Comparison of ENCODE assay signal across 8 cellular contexts in genomic region chr20:40689943-40690835, GRCh38. TPM values are rescaled to one million over a fixed set of nuclear protein-coding genes. Genes with fewer than 3 reads are reported as not detected.
A peak's percentile ranks its signal among the peaks of the same experiment; 100 is the strongest.
DNase-seq lines count a peak whose midpoint lies in the region; ATAC-seq and TF ChIP-seq lines count a peak whose summit lies in the region.

No MANE protein-coding gene starts in this region.

- WGBS in mesodermal cell (ENCODE audit: insufficient coverage in 2 of 2), 2 experiments = 0 to 1% methylated on average over 70 to 74 of the region's 84 CpGs

- H3K27ac ChIP-seq in mesodermal cell (ENCODE audit: low read depth, low read length, severe bottlenecking) = peak overlapping the region; percentile 91

- H3K9me3 ChIP-seq in mesodermal cell (ENCODE audit: control insufficient read depth, low read length) = no peaks in the 10 kb centered on the region

- peak; percentile 89 for TF ChIP-seq CTCF in endothelial cell (IDR thresholded peaks at IDR 0.05; ENCODE audit: unreplicated experiment)

- peak overlapping the region; percentile 52 for H3K4me3 Mint-ChIP-seq in activated CD8-positive, alpha-beta memory T cell treated with anti-CD3 and anti-CD28 coated beads, Interleukin-2, amount 10 ng/mL, durations not matched to agents 7 days and 5 days
- H3K4me3 Mint-ChIP-seq in endothelial cell (ENCODE audit: unreplicated experiment) = peak overlapping the region; percentile 90

- ATAC-seq in HG03159 (IDR thresholded peaks at IDR 0.05; ENCODE audit: unreplicated experiment) = peak; percentile 74
- ATAC-seq in activated CD8-positive, alpha-beta memory T cell treated with anti-CD3 and anti-CD28 coated beads, Interleukin-2, amount 10 ng/mL, durations not matched to agents 7 days and 5 days = peak; percentile 62

- CTCF ChIA-PET in activated CD8-positive, alpha-beta memory T cell treated with anti-CD3 and anti-CD28 coated beads, Interleukin-2, amount 10 ng/mL, durations not matched to agents 7 days and 5 days (lab: Charles Lee) = interaction anchor here (0.6 to 1.6 kb wide), 9 partner anchors 18 to 1744 kb away, joined by 3 to 12 read pairs (median 3); no protein-coding TSS in a partner anchor

- no peaks in the 10 kb centered on the region for H3K36me3 Mint-ChIP-seq in activated CD8-positive, alpha-beta memory T cell treated with anti-CD3 and anti-CD28 coated beads, Interleukin-2, amount 10 ng/mL, durations not matched to agents 7 days and 5 days
- H3K36me3 Mint-ChIP-seq in endothelial cell (ENCODE audit: low read depth, unreplicated experiment) = no peaks in the 10 kb centered on the region

- H3K4me3 ChIP-seq in mesodermal cell (ENCODE audit: extremely low read depth, insufficient read depth, low read length, poor library complexity, severe bottlenecking) = peak overlapping the region; percentile 45

- H3K9me3 Mint-ChIP-seq in activated CD8-positive, alpha-beta memory T cell treated with anti-CD3 and anti-CD28 coated beads, Interleukin-2, amount 10 ng/mL, durations not matched to agents 7 days and 5 days (ENCODE audit: low read depth) = no peaks in the 10 kb centered on the region
- no peaks in the 10 kb centered on the region for H3K9me3 Mint-ChIP-seq in endothelial cell (ENCODE audit: unreplicated experiment)

- no peaks in the 10 kb centered on the region for H3K36me3 ChIP-seq in mesodermal cell (ENCODE audit: control insufficient read depth, insufficient read depth, low read length)

- DNase-seq in SIG-M5 treated with dmso at 0.1 percent for 504 hours (lab: John Stamatoyannopoulos, UW; ENCODE audit: unreplicated experiment) = peak; percentile 61
- DNase-seq in SIG-M5 (lab: John Stamatoyannopoulos, UW) = no peak
- DNase-seq in NCI-H69 (lab: John Stamatoyannopoulos, UW) = peak; percentile 63
- DNase-seq in activated CD8-positive, alpha-beta memory T cell treated with anti-CD3 and anti-CD28 coated beads, Interleukin-2, amount 10 ng/mL, durations not matched to agents 7 days and 5 days = peak; percentile 85
- DNase-seq in endothelial cell (ENCODE audit: low spot score) = peak; percentile 94
- peak; percentile 59 to 75 for DNase-seq in stimulated activated CD8-positive, alpha-beta memory T cell treated with anti-CD3 and anti-CD28 coated beads, Interleukin-2, amount 100 ng/mL, for 48 hours (ENCODE audit: low read depth in 2 of 2)

- peaks cover 3% of the 10 kb centered on the region for H3K4me1 ChIP-seq in mesodermal cell (ENCODE audit: control insufficient read depth, insufficient read depth, low read length, poor library complexity, severe bottlenecking)

- peak overlapping the region; percentile 66 for H3K27ac Mint-ChIP-seq in activated CD8-positive, alpha-beta memory T cell treated with anti-CD3 and anti-CD28 coated beads, Interleukin-2, amount 10 ng/mL, durations not matched to agents 7 days and 5 days
- H3K27ac Mint-ChIP-seq in endothelial cell (ENCODE audit: unreplicated experiment) = no peak overlapping the region

- H3K4me1 Mint-ChIP-seq in activated CD8-positive, alpha-beta memory T cell treated with anti-CD3 and anti-CD28 coated beads, Interleukin-2, amount 10 ng/mL, durations not matched to agents 7 days and 5 days = peaks cover 9% of the 10 kb centered on the region
- H3K4me1 Mint-ChIP-seq in endothelial cell (ENCODE audit: unreplicated experiment) = peaks cover 16% of the 10 kb centered on the region

- peaks cover 94% of the 10 kb centered on the region for H3K27me3 Mint-ChIP-seq in activated CD8-positive, alpha-beta memory T cell treated with anti-CD3 and anti-CD28 coated beads, Interleukin-2, amount 10 ng/mL, durations not matched to agents 7 days and 5 days
- peaks cover 28% of the 10 kb centered on the region for H3K27me3 Mint-ChIP-seq in endothelial cell (ENCODE audit: unreplicated experiment)

RNA-seq across cellular contexts. Expression of gene MAFB, which starts 1.2 kb away (rescaled TPM):
- under 1 TPM; 0.09 to 0.40 TPM for total RNA-seq in activated CD8-positive, alpha-beta memory T cell treated with anti-CD3 and anti-CD28 coated beads, Interleukin-2, amount 10 ng/mL, durations not matched to agents 7 days and 5 days
- 2.1 TPM for total RNA-seq in endothelial cell (ENCODE audit: unreplicated experiment)
- 30.6 TPM for polyA plus RNA-seq in mesodermal cell (2013, experiment 1 of 2)
- polyA plus RNA-seq in mesodermal cell (2013, experiment 2 of 2) = 21.5 TPM
